8 cellular contexts compared by ENCODE assay signal in genomic region chr12:49092086-49092815, GRCh38. TPM values are rescaled to one million over a fixed set of nuclear protein-coding genes. Genes with fewer than 3 reads are reported as not detected.
DNase-seq lines count a peak whose midpoint lies in the region; ATAC-seq and TF ChIP-seq lines count a peak whose summit lies in the region.

No MANE protein-coding gene starts in this region.

- no peak for ATAC-seq in HG03175 (IDR thresholded peaks at IDR 0.05; ENCODE audit: unreplicated experiment)

- peak overlapping the region; percentile 45 for H3K4me3 ChIP-seq in retinal pigment epithelial cell (ENCODE audit: low read length)

- peak; percentile 72 for TF ChIP-seq CTCF in retinal pigment epithelial cell (conservative IDR thresholded peaks at IDR 0.05; ENCODE audit: low read depth, low read length)

- DNase-seq in NCI-H510A treated with DMSO at 0.1 percent for 48 hours (lab: John Stamatoyannopoulos, UW) (peak; percentile 3), NCI-H510A (lab: John Stamatoyannopoulos, UW) (no peak), OCI-M1 (lab: John Stamatoyannopoulos, UW) (peak; percentile 97), globus pallidus (ENCODE audit: low spot score) (peak; percentile 59), retinal pigment epithelial cell (ENCODE audit: low read depth) (no peak), A172 (ENCODE audit: low spot score) (no peak)
- DNase-seq in activated T-helper 9 cell treated with anti-CD3 and anti-CD28 coated beads, Interleukin-2, amount 50 U/mL, for 16 hours (ENCODE audit: low read depth), result peak; percentile 52

RNA-seq across cellular contexts. Expression of gene DHH, which starts 2.4 kb away (rescaled TPM):
- not detected in 2 replicates for total RNA-seq in A172 (2014; rRNA removed; shearing (Covaris generic))

RNA-seq across cellular contexts. Expression of gene LMBR1L, which starts 18.4 kb away (rescaled TPM):
- 16.4 and 21.4 TPM in 2 replicates for total RNA-seq in A172 (2014; rRNA removed; shearing (Covaris generic))

RNA-seq across cellular contexts. Expression of gene RHEBL1, which starts 22.5 kb away (rescaled TPM):
- total RNA-seq in A172 (2014; rRNA removed; shearing (Covaris generic)), result 1.2 and 8.0 TPM in 2 replicates

RNA-seq across cellular contexts. Expression of gene KMT2D, which starts 31.7 kb away (rescaled TPM):
- total RNA-seq in A172 (2014; rRNA removed; shearing (Covaris generic)), result 17.2 and 41.4 TPM in 2 replicates

RNA-seq across cellular contexts. Expression of gene TUBA1B, which starts 38.9 kb away (rescaled TPM):
- 2,613 and 2,957 TPM in 2 replicates for total RNA-seq in A172 (2014; rRNA removed; shearing (Covaris generic))

Comparison
In these comparisons a context has a peak if more than half of its experiments do, and no peak if none do; other contexts are left out.
1. DNase-seq: peak in NCI-H510A treated with DMSO at 0.1 percent for 48 hours (single experiment), OCI-M1 (single experiment), activated T-helper 9 cell treated with anti-CD3 and anti-CD28 coated beads, Interleukin-2, amount 50 U/mL, for 16 hours (single experiment) and globus pallidus (single experiment); none in NCI-H510A (single experiment), retinal pigment epithelial cell (single experiment) and A172 (single experiment).